In the genomic region with DNA sequence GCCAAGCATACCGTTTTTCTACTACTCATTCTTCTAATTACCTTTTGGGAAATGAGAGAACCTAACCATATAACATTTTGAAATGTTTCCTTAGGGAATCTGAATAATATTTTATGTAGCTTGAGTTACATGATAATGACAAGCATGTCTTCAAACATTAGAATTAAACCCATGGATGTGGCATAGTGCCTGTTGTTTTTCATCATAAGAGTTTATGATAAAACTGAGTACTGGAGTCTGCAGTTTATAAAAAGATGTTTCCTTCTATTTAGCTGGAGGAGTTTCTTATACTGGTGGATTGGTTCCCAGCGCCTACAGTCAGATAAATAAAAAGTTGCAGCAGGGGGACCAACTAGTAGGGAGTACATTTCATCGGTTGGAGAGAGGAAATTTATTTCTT, we compare ENCODE assay signal across 21 cellular contexts.
DNase-seq lines count a peak whose midpoint lies in the region; ATAC-seq, FAIRE-seq and TF ChIP-seq lines count a peak whose summit lies in the region.
"Had no signal": no experiment of that assay in that cellular context is flagged by ENCODE, and none has a peak within 500 bp of the region (broad histone marks: within the 10 kb centered on the region; RNA-seq: fewer than 3 reads in every experiment).

No MANE protein-coding gene starts in this region.

- no peak overlapping the region for H3K14ac ChIP-seq in IMR-90 (replicated peaks; ENCODE audit: low read depth, low read length)
- H3K14ac ChIP-seq in trophoblast cell (ENCODE audit: low read length): no peak overlapping the region

- H3K9me1 ChIP-seq in IMR-90 (ENCODE audit: insufficient read depth, low read length): no peaks in the 10 kb centered on the region

- DNase-seq in IMR-90: no peak
- no peak for DNase-seq in mesothelial cell of epicardium (ENCODE audit: low spot score in 2 of 2, unreplicated experiment in 2 of 2)
- DNase-seq in trophoblast cell: no peak
- DNase-seq in left ventricle myocardium superior: no peak
- no peak for DNase-seq in Caco-2
- no peak for DNase-seq in activated CD4-positive, alpha-beta T cell treated with anti-CD3 and anti-CD28 coated beads, Interleukin-2, amount 50 U/mL, for 48 hours
- DNase-seq: Calu3; CD4-positive, alpha-beta memory T cell; DMS79 treated with DMSO at 0.1 percent for 48 hours; GF-D8; GOT3; H7 had no signal

- H2BK12ac ChIP-seq in trophoblast cell (ENCODE audit: low read length): no peak overlapping the region

- FAIRE-seq in endometrium (lab: Jason Lieb, UNC): peak; percentile 98
- FAIRE-seq: A549, GM12878, HepG2 had no signal

- no peak overlapping the region for H3K56ac ChIP-seq in IMR-90 (ENCODE audit: extremely low read depth, insufficient read depth, low read length)

- H3K27ac Mint-ChIP-seq in mesothelial cell of epicardium: peak overlapping the region; percentile 76
- no peak overlapping the region for H3K27ac Mint-ChIP-seq in Caco-2 (ENCODE audit: unreplicated experiment)
- H3K27ac Mint-ChIP-seq: CD14-positive monocyte; CD4-positive, alpha-beta memory T cell; HFFc6 had no signal

- H3K4me2 ChIP-seq in IMR-90 (ENCODE audit: low read depth, low read length) (no peak overlapping the region; the same call in 1 of the 2 replicates), trophoblast cell (ENCODE audit: low read length) (no peak overlapping the region)
- H3K4me2 ChIP-seq: A549, BLaER1 had no signal

- H3K27me3 ChIP-seq in IMR-90 (ENCODE audit: control insufficient read depth, insufficient read depth, low read length): no peaks in the 10 kb centered on the region
- H3K27me3 ChIP-seq in trophoblast cell (ENCODE audit: insufficient read depth, low read length): no peaks in the 10 kb centered on the region
- no peaks in the 10 kb centered on the region for H3K27me3 ChIP-seq in Caco-2 (replicated peaks; ENCODE audit: control insufficient read depth, insufficient read depth, low read length)
- H3K27me3 ChIP-seq: BLaER1 had no signal

- H2BK5ac ChIP-seq in IMR-90 (ENCODE audit: low read depth, low read length, poor library complexity, severe bottlenecking) (peak overlapping the region; percentile 15), trophoblast cell (ENCODE audit: low read depth, low read length, poor library complexity) (no peak overlapping the region)

- H3K4ac ChIP-seq in IMR-90 (ENCODE audit: low read depth, low read length) (no peak overlapping the region), trophoblast cell (ENCODE audit: low read depth, low read length) (no peak overlapping the region)

- H3K9me3 ChIP-seq in IMR-90 (ENCODE audit: control insufficient read depth, insufficient read depth, low read length) (no peaks in the 10 kb centered on the region), trophoblast cell (ENCODE audit: insufficient read depth, low read depth, low read length) (no peaks in the 10 kb centered on the region), Caco-2 (no peaks in the 10 kb centered on the region)
- H3K9me3 ChIP-seq: A549, BLaER1 had no signal

- H4K8ac ChIP-seq in IMR-90 (ENCODE audit: low read depth in 2 of 2, low read length in 2 of 2) (no peak overlapping the region), trophoblast cell (ENCODE audit: low read depth, low read length) (no peak overlapping the region)

- no peak overlapping the region for H2AK5ac ChIP-seq in IMR-90 (ENCODE audit: low read depth, low read length)
- H2AK5ac ChIP-seq in trophoblast cell (ENCODE audit: low read length): no peak overlapping the region

- dilution Hi-C loops in IMR-90 (cut with HindIII; ENCODE audit: low sequenced_read_pairs, unreplicated experiment): no loop called here

- POLR2A ChIA-PET in IMR-90 (lab: Charles Lee; ENCODE audit: unreplicated experiment) (interaction anchor here (2.1 kb wide), 1 partner anchor 70 kb away, joined by 6 read pairs; a partner anchor contains a TSS), Caco-2 (lab: Charles Lee) (no interaction called here)

- H2BK15ac ChIP-seq in IMR-90 (ENCODE audit: low read depth, low read length): no peak overlapping the region

- H4K20me1 ChIP-seq in IMR-90 (ENCODE audit: insufficient read depth, low read length): no peaks in the 10 kb centered on the region
- H4K20me1 ChIP-seq: BLaER1 had no signal

- no peak for TF ChIP-seq POLR2A in IMR-90 (IDR thresholded peaks at IDR 0.05; ENCODE audit: low read depth, low read length)

- H4K12ac ChIP-seq in trophoblast cell (ENCODE audit: low read depth, low read length): no peak overlapping the region

- H3K4me3 ChIP-seq in IMR-90 (ENCODE audit: insufficient read depth, low read depth, low read length): no peak overlapping the region
- no peak overlapping the region for H3K4me3 ChIP-seq in trophoblast cell (ENCODE audit: low read depth, low read length)
- no peak overlapping the region for H3K4me3 ChIP-seq in Caco-2 (ENCODE audit: low read depth, low read length)
- H3K4me3 ChIP-seq: A549, BLaER1, GM12878 had no signal

- H3K23ac ChIP-seq in IMR-90 (ENCODE audit: low read depth, low read length) (no peak overlapping the region), trophoblast cell (ENCODE audit: low read length) (no peak overlapping the region)

- H2BK20ac ChIP-seq in IMR-90 (ENCODE audit: low read depth, low read length): 0 out of 2 replicates have a peak overlapping the region, but pooled peaks have one; percentile 53

- TF ChIP-seq CTCF in IMR-90 (conservative IDR thresholded peaks at IDR 0.05; ENCODE audit: low read depth, low read length): no peak
- TF ChIP-seq CTCF in mesothelial cell of epicardium (IDR thresholded peaks at IDR 0.05; ENCODE audit: unreplicated experiment): no peak
- no peak for TF ChIP-seq CTCF in Caco-2 (IDR thresholded peaks at IDR 0.05; ENCODE audit: insufficient read depth in 1 of 2, low read depth in 1 of 2, low read length in 1 of 2, severe bottlenecking in 1 of 2, unreplicated experiment in 1 of 2)

- H3K27ac ChIP-seq in IMR-90 (ENCODE audit: insufficient read depth, low read length) (no peak overlapping the region), trophoblast cell (ENCODE audit: low read depth, low read length) (peak overlapping the region; percentile 77)
- H3K27ac ChIP-seq: 22Rv1, A549, BLaER1 had no signal

- H3K4me1 ChIP-seq in IMR-90 (ENCODE audit: control insufficient read depth, insufficient read depth, low read length) (peaks cover 2% of the 10 kb centered on the region; the same call in 1 of the 2 replicates), trophoblast cell (ENCODE audit: control insufficient read depth in 1 of 2, insufficient read depth in 2 of 2, low read length in 2 of 2) (peaks cover 0 to 7% of the 10 kb centered on the region in 2 experiments), Caco-2 (no peaks in the 10 kb centered on the region)
- H3K4me1 ChIP-seq: A549 had no signal

- peak overlapping the region; percentile 57; the same call in 1 of the 2 replicates for H2BK120ac ChIP-seq in IMR-90 (ENCODE audit: low read depth, low read length)
- H2BK120ac ChIP-seq in trophoblast cell (ENCODE audit: insufficient read depth, low read length, poor library complexity): peak overlapping the region; percentile 62

- CTCF ChIA-PET in IMR-90 (lab: Yijun Ruan, JAX) (no interaction called here), Caco-2 (lab: Charles Lee) (no interaction called here)

- H3K27me3 Mint-ChIP-seq in mesothelial cell of epicardium (ENCODE audit: low read depth) (no peaks in the 10 kb centered on the region), Caco-2 (ENCODE audit: insufficient read depth, unreplicated experiment) (no peaks in the 10 kb centered on the region)

- H3K79me2 ChIP-seq in trophoblast cell (ENCODE audit: control insufficient read depth, insufficient read depth, low read length, poor library complexity): peaks cover 1% of the 10 kb centered on the region

- 0 out of 2 replicates have a peak, but pooled peaks have one; percentile 37 for ATAC-seq in IMR-90 (ENCODE audit: low read depth)
- ATAC-seq in left ventricle myocardium superior: no peak
- ATAC-seq: A549, HCT116, HepG2 had no signal

- in situ Hi-C loops in IMR-90 (cut with MboI; ENCODE audit: low sequenced_read_pairs): no loop called here

- TF ChIP-seq RAD21 in IMR-90 (IDR thresholded peaks at IDR 0.05; ENCODE audit: low read length): no peak

- H4K5ac ChIP-seq in IMR-90 (ENCODE audit: low read depth, low read length): no peak overlapping the region

- intact Hi-C loops in IMR-90 (cut with micrococcal nuclease): no loop called here
- intact Hi-C loops in left ventricle myocardium superior (cut with micrococcal nuclease): no loop called here
- intact Hi-C loops in Caco-2 (cut with micrococcal nuclease; ENCODE audit: unreplicated experiment): no loop called here

- no TSS peak for BruUV-seq in IMR-90 (replicated peaks; lab: Mats Ljungman, UMichigan)
- BruUV-seq in Caco-2 (replicated peaks; lab: Mats Ljungman, UMichigan): no TSS peak

- H3K18ac ChIP-seq in IMR-90 (ENCODE audit: low read depth, low read length) (no peak overlapping the region), trophoblast cell (ENCODE audit: low read length) (no peak overlapping the region)

- H3K36me3 Mint-ChIP-seq in mesothelial cell of epicardium (peaks cover 2% of the 10 kb centered on the region), Caco-2 (ENCODE audit: insufficient read depth, unreplicated experiment) (no peaks in the 10 kb centered on the region)
- H3K36me3 Mint-ChIP-seq: CD14-positive monocyte; CD4-positive, alpha-beta memory T cell had no signal

- H3K79me1 ChIP-seq in IMR-90 (ENCODE audit: low read depth in 1 of 2, low read length in 2 of 2): no peaks in the 10 kb centered on the region
- peaks cover 10% of the 10 kb centered on the region for H3K79me1 ChIP-seq in trophoblast cell (ENCODE audit: low read length)

- H3K4me3 Mint-ChIP-seq in mesothelial cell of epicardium (no peak overlapping the region), Caco-2 (ENCODE audit: unreplicated experiment) (no peak overlapping the region)
- H3K4me3 Mint-ChIP-seq: CD14-positive monocyte; CD4-positive, alpha-beta memory T cell; HFFc6 had no signal

- H3K4me1 Mint-ChIP-seq in mesothelial cell of epicardium (peaks cover 46% of the 10 kb centered on the region), Caco-2 (ENCODE audit: low read depth, unreplicated experiment) (no peaks in the 10 kb centered on the region)
- H3K4me1 Mint-ChIP-seq: CD14-positive monocyte; CD4-positive, alpha-beta memory T cell had no signal

- H3K9me3 Mint-ChIP-seq in mesothelial cell of epicardium (peaks cover 5% of the 10 kb centered on the region), Caco-2 (ENCODE audit: unreplicated experiment) (no peaks in the 10 kb centered on the region)
- H3K9me3 Mint-ChIP-seq: HFFc6 had no signal

- no CpG with 5 or more reads among the region's 3 CpGs for WGBS in IMR-90 (ENCODE audit: extremely low coverage in 2 of 2, insufficient read length in 1 of 2), 2 experiments
- WGBS in trophoblast cell (ENCODE audit: extremely low coverage, insufficient coverage, insufficient read length): no CpG with 5 or more reads among the region's 3 CpGs

- H2AFZ ChIP-seq in IMR-90 (replicated peaks; ENCODE audit: low read length, poor library complexity) (no peak overlapping the region), trophoblast cell (ENCODE audit: insufficient read depth, low read length, poor library complexity) (no peak overlapping the region)

- H3K9ac ChIP-seq in IMR-90 (ENCODE audit: low read depth, low read length) (no peak overlapping the region), trophoblast cell (ENCODE audit: low read length) (no peak overlapping the region)
- H3K9ac ChIP-seq: BLaER1 had no signal

- no peak overlapping the region for H2AK9ac ChIP-seq in IMR-90 (replicated peaks; ENCODE audit: low read depth, low read length, poor library complexity)

- H4K91ac ChIP-seq in IMR-90 (ENCODE audit: insufficient read depth, low read depth, low read length) (no peak overlapping the region), trophoblast cell (ENCODE audit: low read depth, low read length) (no peak overlapping the region)

- H3K36me3 ChIP-seq in IMR-90 (ENCODE audit: control insufficient read depth, insufficient read depth, low read length) (no peaks in the 10 kb centered on the region), trophoblast cell (ENCODE audit: control insufficient read depth in 1 of 2, insufficient read depth in 2 of 2, low read length in 2 of 2) (no peaks in the 10 kb centered on the region), Caco-2 (ENCODE audit: control insufficient read depth, insufficient read depth, low read length) (no peaks in the 10 kb centered on the region)
- H3K36me3 ChIP-seq: BLaER1 had no signal
